Comparison of ENCODE assay signal across 21 cellular contexts in the genomic region with DNA sequence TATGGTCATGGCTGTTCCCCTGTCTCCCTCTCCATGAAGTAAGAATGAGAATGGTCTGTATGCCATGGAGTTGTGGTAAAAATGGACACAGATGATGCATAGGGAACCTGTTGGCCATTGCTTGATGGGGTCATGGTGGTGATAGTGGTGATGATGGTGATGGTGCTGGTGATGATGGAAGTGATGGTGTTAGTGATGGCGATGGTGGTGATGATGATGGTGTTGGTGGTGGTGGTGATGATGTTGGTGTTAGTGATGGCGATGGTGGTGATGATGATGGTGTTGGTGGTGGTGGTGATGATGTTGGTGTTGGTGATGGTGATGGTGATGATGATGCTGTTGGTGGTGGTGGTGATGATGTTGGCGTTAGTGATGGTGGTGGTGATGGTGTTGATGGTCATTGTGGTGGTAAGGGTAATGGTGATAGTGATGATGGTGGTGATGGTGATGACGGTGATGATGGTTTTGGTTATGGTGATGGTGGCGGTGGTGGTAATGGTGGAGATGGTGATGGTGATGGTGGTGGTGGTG. TPM values are rescaled to one million over a fixed set of nuclear protein-coding genes. Genes with fewer than 3 reads are reported as not detected.
"Had no signal": no experiment of that assay in that cellular context is flagged by ENCODE, and none has a peak within 500 bp of the region (broad histone marks: within the 10 kb centered on the region; RNA-seq: fewer than 3 reads in every experiment).

No MANE protein-coding gene starts in this region.

- H3K4me3 Mint-ChIP-seq: central memory CD8-positive, alpha-beta T cell; natural killer cell treated with Interleukin-12 subunit alpha and Interleukin-12 subunit beta and Interleukin-15 and Interleukin-18, amount 100 ng/mL, for 72 hours had no signal

- H3K27me3 Mint-ChIP-seq: central memory CD8-positive, alpha-beta T cell had no signal

- H3K27ac Mint-ChIP-seq: activated T-helper 2 cell treated with anti-CD3 and anti-CD28 coated beads, Interferon-gamma antibody, Interleukin-2, Interleukin-4, amounts not matched to agents 10 μg/mL and 5 μg/mL and 100 μg/mL, durations not matched to agents 14 hours and 24 hours and 36 hours had no signal

- H3K36me3 Mint-ChIP-seq: natural killer cell treated with Interleukin-12 subunit alpha and Interleukin-12 subunit beta and Interleukin-15 and Interleukin-18, amount 100 ng/mL, for 72 hours had no signal

- DNase-seq: activated CD4-positive, CD25-positive, alpha-beta regulatory T cell treated with anti-CD3 and anti-CD28 coated beads, Interleukin-2, amount 50 U/mL, for 72 hours; activated naive CD4-positive, alpha-beta T cell; activated T-cell treated with anti-CD3 and anti-CD28 coated beads, Interleukin-2, amount 50 U/mL, for 1 hour; effector memory CD4-positive, alpha-beta T cell; foreskin melanocyte; hippocampal formation; midbrain; pancreas; right cardiac atrium; stimulated activated CD4-positive, alpha-beta T cell treated with anti-CD3 and anti-CD28 coated beads, Interleukin-12 subunit alpha, Interleukin-12 subunit beta, amount 100 ng/mL, for 4 hours; stimulated activated CD4-positive, alpha-beta T cell treated with anti-CD3 and anti-CD28 coated beads, Interleukin-4, amount 100 ng/mL, for 4 hours; stomach; SW 1271; WERI-Rb-1 had no signal

- ATAC-seq: esophagus mucosa; natural killer cell treated with Interleukin-12 subunit alpha and Interleukin-12 subunit beta and Interleukin-15 and Interleukin-18, amount 100 ng/mL, for 72 hours; pancreas; right cardiac atrium had no signal

RNA-seq across cellular contexts. Expression of a gene that starts 5.1 kb away (rescaled TPM):
- total RNA-seq: dermis microvascular lymphatic vessel endothelial cell, endothelial cell of umbilical vein, skeletal muscle tissue had no signal
